In the genomic region with DNA sequence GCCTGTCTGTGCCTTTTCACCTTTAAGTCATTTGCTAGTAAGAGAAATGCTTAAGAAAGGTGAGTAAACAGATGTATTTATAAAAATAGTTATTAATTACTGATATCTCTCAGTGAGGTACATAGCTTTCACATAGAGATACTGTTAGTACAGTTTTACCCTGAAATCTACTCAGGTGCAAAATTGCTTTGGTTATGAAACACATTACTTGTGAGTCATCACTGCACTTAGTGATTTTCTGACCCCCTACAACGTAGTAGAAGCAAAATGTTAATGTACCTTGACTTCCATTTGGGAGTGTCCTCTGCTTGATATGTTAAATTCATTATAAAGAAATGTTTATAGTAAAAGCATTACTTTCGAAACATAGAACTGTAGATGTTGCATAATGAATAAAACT, we compare ENCODE assay signal across 8 cellular contexts. TPM values are rescaled to one million over a fixed set of nuclear protein-coding genes. Genes with fewer than 3 reads are reported as not detected.
A peak's percentile ranks its signal among the peaks of the same experiment; 100 is the strongest.
DNase-seq lines count a peak whose midpoint lies in the region; ATAC-seq, FAIRE-seq and TF ChIP-seq lines count a peak whose summit lies in the region.

No MANE protein-coding gene starts in this region.

- in situ Hi-C loops in GM12878 (cut with MboI), result loop anchor here (25.0 kb wide), 1 partner anchor 775 kb away; no protein-coding TSS in a partner anchor

- H3K79me2 ChIP-seq in GM12878 (ENCODE audit: control insufficient read depth, insufficient read depth, low read length), result peaks cover 98% of the 10 kb centered on the region

- H3K9me3 ChIP-seq in A549 (no peaks in the 10 kb centered on the region), GM12878 (replicated peaks; ENCODE audit: control insufficient read depth, insufficient read depth, low read length) (no peaks in the 10 kb centered on the region)

- 22% methylated on average over 2 of the region's 2 CpGs for WGBS in A549 (ENCODE audit: missing lambda C conversion rate)
- 19% methylated on average over 2 of the region's 2 CpGs for WGBS in GM12878 (ENCODE audit: insufficient coverage, insufficient replicate concordance, low lambda C conversion rate, missing lambda C conversion rate)

- 0 out of 4 replicates have a peak, but pooled peaks cover 0 to 5% of the 10 kb centered on the region in 2 experiments for H3K36me3 ChIP-seq in GM12878 (ENCODE audit: control insufficient read depth in 2 of 2, insufficient read depth in 2 of 2, low read length in 1 of 2)

- TF ChIP-seq POLR2A in A549 (IDR thresholded peaks at IDR 0.05; ENCODE audit: low read length) (no peak), GM12878 (IDR thresholded peaks at IDR 0.05; ENCODE audit: low read depth, low read length) (no peak)

- no peaks in the 10 kb centered on the region for H3K27me3 ChIP-seq in GM12878 (replicated peaks in 1 of 2; ENCODE audit: control insufficient read depth in 2 of 2, insufficient read depth in 2 of 2, low read length in 1 of 2)

- no peak for FAIRE-seq in A549 (lab: Jason Lieb, UNC)
- peak; percentile 7 for FAIRE-seq in GM12878 (lab: Jason Lieb, UNC)

- H3K4me2 ChIP-seq in A549 (peak overlapping the region; percentile 91), GM12878 (ENCODE audit: control insufficient read depth, insufficient read depth) (peak overlapping the region; percentile 74)

- RAD21 ChIA-PET in GM12878 (lab: Charles Lee; ENCODE audit: unreplicated experiment), result interaction anchor here (1.1 to 2.5 kb wide), 6 partner anchors 11 to 132 kb away, joined by 3 to 11 read pairs (median 5); no protein-coding TSS in a partner anchor

- no peak overlapping the region; the same call in 1 of the 2 replicates for H3K9ac ChIP-seq in GM12878 (ENCODE audit: control insufficient read depth, insufficient read depth, low read length)

- no peak overlapping the region for H2AFZ ChIP-seq in GM12878 (ENCODE audit: control insufficient read depth, low read depth, low read length)

- BruUV-seq in GM12878 (replicated peaks; lab: Mats Ljungman, UMichigan), result no TSS peak

- TF ChIP-seq RAD21 in A549 (conservative IDR thresholded peaks at IDR 0.05 in 1 of 2, IDR thresholded peaks at IDR 0.05 in 1 of 2) (no peak), GM12878 (IDR thresholded peaks at IDR 0.05; ENCODE audit: insufficient read depth, low read depth, low read length) (no peak)

- peak in 1 of 2 experiments; percentile 14; a peak in 2 of 6 replicates for ATAC-seq in A549
- ATAC-seq in GM19023 (IDR thresholded peaks at IDR 0.05; ENCODE audit: unreplicated experiment), result peak; percentile 52
- peak; percentile 70 for ATAC-seq in HG03103 (IDR thresholded peaks at IDR 0.05; ENCODE audit: low read depth, unreplicated experiment)
- ATAC-seq in GM12878, result peak; percentile 66

- DNase-seq in A549 (ENCODE audit: low read depth in 1 of 2, low spot score in 1 of 2) (peak; percentile 7 to 31), GM12878 (ENCODE audit: low read depth, low spot score) (peak; percentile 48), GDM1 (lab: John Stamatoyannopoulos, UW) (no peak), AG08395 (ENCODE audit: low spot score) (no peak), OCI-M1 (lab: John Stamatoyannopoulos, UW) (no peak)
- DNase-seq in stimulated activated naive CD4-positive, alpha-beta T cell treated with Interleukin-2 at 50 U/mL for 16 hours (lab: John Stamatoyannopoulos, UW), result no peak

- H4K20me1 ChIP-seq in GM12878 (ENCODE audit: control insufficient read depth, insufficient read depth), result no peaks in the 10 kb centered on the region; the same call in 1 of the 2 replicates

- TF ChIP-seq CTCF in A549 (IDR thresholded peaks at IDR 0.05) (no peak), GM12878 (IDR thresholded peaks at IDR 0.05 in 2 of 3, conservative IDR thresholded peaks at IDR 0.05 in 1 of 3; ENCODE audit: control insufficient read depth in 2 of 3, extremely low read depth in 1 of 3, insufficient read depth in 1 of 3, low read depth in 3 of 3, low read length in 3 of 3) (no peak)

- TF ChIP-seq EP300 in A549 (IDR thresholded peaks at IDR 0.05) (no peak), GM12878 (IDR thresholded peaks at IDR 0.05; ENCODE audit: borderline replicate concordance in 1 of 2, control insufficient read depth in 1 of 2, low read depth in 2 of 2, low read length in 2 of 2) (no peak)

- H3K27ac ChIP-seq in A549 (peak overlapping the region in 1 of 2 experiments; percentile 3; a peak in 1 of 6 replicates), GM12878 (ENCODE audit: control insufficient read depth, insufficient read depth) (peak overlapping the region; percentile 95; the same call in 1 of the 2 replicates)

- H3K4me1 ChIP-seq in A549, result peaks cover 80% of the 10 kb centered on the region
- peaks cover 28% of the 10 kb centered on the region for H3K4me1 ChIP-seq in GM12878 (ENCODE audit: control insufficient read depth, insufficient read depth, low read length)

- H3K4me3 ChIP-seq in A549 (peak overlapping the region; percentile 98; the same call in 2 of the 3 replicates), GM12878 (0 out of 2 replicates have a peak overlapping the region, but pooled peaks have one; percentile 22)

- SMC1A ChIA-PET in GM12878 (lab: Charles Lee; ENCODE audit: uncharacterized antibody, unreplicated experiment), result interaction anchor here (0.7 to 5.3 kb wide), 15 partner anchors 9 to 223 kb away, joined by 3 to 23 read pairs (median 6); no protein-coding TSS in a partner anchor

- intact Hi-C loops in GM12878 (cut with micrococcal nuclease; ENCODE audit: unreplicated experiment), result loop anchor here (10.0 kb wide), 1 partner anchor 232 kb away; no protein-coding TSS in a partner anchor

- CTCF ChIA-PET in A549 (lab: Yijun Ruan, JAX) (interaction anchor here (0.8 to 1.2 kb wide), 3 partner anchors 17 to 37 kb away, joined by 3 to 6 read pairs (median 4); no protein-coding TSS in a partner anchor), GM12878 (lab: Yijun Ruan, JAX) (interaction anchor here (0.7 to 2.0 kb wide), 4 partner anchors 37 to 121 kb away, joined by 3 to 6 read pairs (median 4); no protein-coding TSS in a partner anchor)

- POLR2A ChIA-PET in A549 (lab: Yijun Ruan, JAX) (interaction anchor here (0.6 to 1.6 kb wide), 2 partner anchors 28 to 49 kb away, joined by 3 to 5 read pairs; no protein-coding TSS in a partner anchor), GM12878 (lab: Charles Lee) (interaction anchor here (0.6 to 6.5 kb wide), 8 partner anchors 12 to 133 kb away, joined by 3 to 28 read pairs (median 3); no protein-coding TSS in a partner anchor)

TF ChIP-seq in GM12878, 131 proteins besides CTCF, POLR2A, EP300 and RAD21 (continues in another document):
- TF ChIP-seq CREB1 (IDR thresholded peaks at IDR 0.05; ENCODE audit: low read depth) (peak; percentile 57), IRF4 (IDR thresholded peaks at IDR 0.05; ENCODE audit: low read depth, low read length) (no peak), TBL1XR1 (IDR thresholded peaks at IDR 0.05; ENCODE audit: low read depth, low read length) (no peak), JUNB (IDR thresholded peaks at IDR 0.05) (peak; percentile 73)
- TF ChIP-seq, protein P1, sequence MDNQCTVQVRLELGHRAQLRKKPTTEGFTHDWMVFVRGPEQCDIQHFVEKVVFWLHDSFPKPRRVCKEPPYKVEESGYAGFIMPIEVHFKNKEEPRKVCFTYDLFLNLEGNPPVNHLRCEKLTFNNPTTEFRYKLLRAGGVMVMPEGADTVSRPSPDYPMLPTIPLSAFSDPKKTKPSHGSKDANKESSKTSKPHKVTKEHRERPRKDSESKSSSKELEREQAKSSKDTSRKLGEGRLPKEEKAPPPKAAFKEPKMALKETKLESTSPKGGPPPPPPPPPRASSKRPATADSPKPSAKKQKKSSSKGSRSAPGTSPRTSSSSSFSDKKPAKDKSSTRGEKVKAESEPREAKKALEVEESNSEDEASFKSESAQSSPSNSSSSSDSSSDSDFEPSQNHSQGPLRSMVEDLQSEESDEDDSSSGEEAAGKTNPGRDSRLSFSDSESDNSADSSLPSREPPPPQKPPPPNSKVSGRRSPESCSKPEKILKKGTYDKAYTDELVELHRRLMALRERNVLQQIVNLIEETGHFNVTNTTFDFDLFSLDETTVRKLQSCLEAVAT (IDR thresholded peaks at IDR 0.05), result no peak
- TF ChIP-seq, protein P2, sequence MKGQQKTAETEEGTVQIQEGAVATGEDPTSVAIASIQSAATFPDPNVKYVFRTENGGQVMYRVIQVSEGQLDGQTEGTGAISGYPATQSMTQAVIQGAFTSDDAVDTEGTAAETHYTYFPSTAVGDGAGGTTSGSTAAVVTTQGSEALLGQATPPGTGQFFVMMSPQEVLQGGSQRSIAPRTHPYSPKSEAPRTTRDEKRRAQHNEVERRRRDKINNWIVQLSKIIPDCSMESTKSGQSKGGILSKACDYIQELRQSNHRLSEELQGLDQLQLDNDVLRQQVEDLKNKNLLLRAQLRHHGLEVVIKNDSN (IDR thresholded peaks at IDR 0.05; ENCODE audit: borderline replicate concordance, extremely low read length, insufficient read depth, low read depth, low read length), result no peak

RNA-seq across cellular contexts. Expression of a gene that starts 6.5 kb away (rescaled TPM):
- polyA plus RNA-seq in A549 (2011; rRNA removed) (221 and 269 TPM in 2 replicates), A549 (2017; fragmentation: RNase III; extraction: RNeasy Plus Mini Kit Qiagen cat#74134 plus additional on column Dnase treatment) (270 to 321 TPM (median 286 TPM) in 3 replicates), GM12878 (2011; rRNA removed) (145 and 191 TPM in 2 replicates), GM12878 (2014; fragmentation: Illumina TruSeq; extraction: Trizol) (73.6 and 96.1 TPM in 2 replicates), GM12878 (2014; fragmentation: Nextera tagmentation; extraction: Ambion mirVana) (10 to 100 TPM; 23.7 to 30.5 TPM), GM12878 (2014; rRNA removed) (55.8 and 68.0 TPM in 2 replicates), GM12878 (2016; fragmentation: Nextera tagmentation; extraction: Ambion mirVana) (10 to 100 TPM; 15.7 to 48.8 TPM)
- 27.9 and 32.7 TPM in 2 replicates for polyA plus RNA-seq in A549 (2012; cell fraction: cytosol; rRNA removed)
- 49.7 and 80.3 TPM in 2 replicates for polyA plus RNA-seq in A549 (2012; cell fraction: nucleus; rRNA removed)
- polyA minus RNA-seq in A549 (2011; rRNA and poly(A)+ RNA removed), result 194 and 213 TPM in 2 replicates
- total RNA-seq in GM12878 (2013; cell fraction: nucleolus; rRNA removed), result 427 and 463 TPM in 2 replicates
- total RNA-seq in GM12878 (2014; rRNA removed) (96.2 and 109 TPM in 2 replicates), GM12878 (2014; rRNA removed; fragmentation: Illumina TruSeq; extraction: Trizol) (107 and 109 TPM in 2 replicates), GM12878 (2021) (121 and 129 TPM in 2 replicates)
- polyA plus RNA-seq in GM12878 (2011; ENCODE audit: low read depth), result 36.5 TPM
- polyA plus RNA-seq in GM12878 (2011; cell fraction: cytosol; rRNA removed), result 26.4 and 27.0 TPM in 2 replicates
- polyA plus RNA-seq in GM12878 (2011; cell fraction: nucleus; rRNA removed), result 118 and 148 TPM in 2 replicates
- polyA plus RNA-seq in GM12878 (2012), result 56.9 and 65.3 TPM in 2 replicates
- polyA minus RNA-seq in GM12878 (2011; rRNA and poly(A)+ RNA removed), result 155 and 229 TPM in 2 replicates
- polyA minus RNA-seq in GM12878 (2011; cell fraction: cytosol; rRNA and poly(A)+ RNA removed), result 35.5 and 56.9 TPM in 2 replicates
- 173 and 288 TPM in 2 replicates for polyA minus RNA-seq in GM12878 (2011; cell fraction: nucleus; rRNA and poly(A)+ RNA removed)

Comparison
In these comparisons a context has a peak if more than half of its experiments do, and no peak if none do; other contexts are left out.
1. DNase-seq: peak in A549 (2 of 2) and GM12878 (single experiment); none in GDM1 (single experiment), AG08395 (single experiment), OCI-M1 (single experiment) and stimulated activated naive CD4-positive, alpha-beta T cell treated with Interleukin-2 at 50 U/mL for 16 hours (single experiment).